ENCODE assay signal across 19 cellular contexts in genomic region chr15:87747106-87747505, GRCh38.
"Had no signal": no experiment of that assay in that cellular context is flagged by ENCODE, and none has a peak within 500 bp of the region (broad histone marks: within the 10 kb centered on the region; RNA-seq: fewer than 3 reads in every experiment).

No MANE protein-coding gene starts in this region.

- H3K27ac ChIP-seq: body of pancreas, esophagus muscularis mucosa, transverse colon, VCaP had no signal

- H3K4me1 ChIP-seq: body of pancreas, transverse colon had no signal

- H3K36me3 ChIP-seq: esophagus muscularis mucosa, transverse colon had no signal

- DNase-seq: activated CD4-positive, alpha-beta T cell treated with anti-CD3 and anti-CD28 coated beads for 4 hours; activated CD4-positive, alpha-beta T cell treated with anti-CD3 and anti-CD28 coated beads, Interleukin-2, amount 50 U/mL, for 4 hours; activated naive CD4-positive, alpha-beta T cell; activated T-cell treated with anti-CD3 and anti-CD28 coated beads for 4 hours; activated T-cell treated with anti-CD3 and anti-CD28 coated beads, Interleukin-2, amount 50 U/mL, for 72 hours; anterior cingulate cortex; body of pancreas; dermis blood vessel endothelial cell; effector CD4-positive, alpha-beta T cell; left cardiac atrium; left ventricle myocardium superior; mucosa of descending colon; posterior cingulate gyrus; right cardiac atrium; stimulated activated CD4-positive, alpha-beta T cell treated with anti-CD3 and anti-CD28 coated beads, Interleukin-2, amount 100 ng/mL, for 48 hours; stimulated activated naive CD4-positive, alpha-beta T cell treated with Interleukin-2 at 50 U/mL for 16 hours; transverse colon had no signal

- H3K27me3 ChIP-seq: body of pancreas, esophagus muscularis mucosa, transverse colon had no signal

- H3K4me3 ChIP-seq: body of pancreas, esophagus muscularis mucosa, mucosa of descending colon, transverse colon had no signal

- H3K9me3 ChIP-seq: body of pancreas, esophagus muscularis mucosa, mucosa of descending colon, transverse colon had no signal
